In the genomic region with DNA sequence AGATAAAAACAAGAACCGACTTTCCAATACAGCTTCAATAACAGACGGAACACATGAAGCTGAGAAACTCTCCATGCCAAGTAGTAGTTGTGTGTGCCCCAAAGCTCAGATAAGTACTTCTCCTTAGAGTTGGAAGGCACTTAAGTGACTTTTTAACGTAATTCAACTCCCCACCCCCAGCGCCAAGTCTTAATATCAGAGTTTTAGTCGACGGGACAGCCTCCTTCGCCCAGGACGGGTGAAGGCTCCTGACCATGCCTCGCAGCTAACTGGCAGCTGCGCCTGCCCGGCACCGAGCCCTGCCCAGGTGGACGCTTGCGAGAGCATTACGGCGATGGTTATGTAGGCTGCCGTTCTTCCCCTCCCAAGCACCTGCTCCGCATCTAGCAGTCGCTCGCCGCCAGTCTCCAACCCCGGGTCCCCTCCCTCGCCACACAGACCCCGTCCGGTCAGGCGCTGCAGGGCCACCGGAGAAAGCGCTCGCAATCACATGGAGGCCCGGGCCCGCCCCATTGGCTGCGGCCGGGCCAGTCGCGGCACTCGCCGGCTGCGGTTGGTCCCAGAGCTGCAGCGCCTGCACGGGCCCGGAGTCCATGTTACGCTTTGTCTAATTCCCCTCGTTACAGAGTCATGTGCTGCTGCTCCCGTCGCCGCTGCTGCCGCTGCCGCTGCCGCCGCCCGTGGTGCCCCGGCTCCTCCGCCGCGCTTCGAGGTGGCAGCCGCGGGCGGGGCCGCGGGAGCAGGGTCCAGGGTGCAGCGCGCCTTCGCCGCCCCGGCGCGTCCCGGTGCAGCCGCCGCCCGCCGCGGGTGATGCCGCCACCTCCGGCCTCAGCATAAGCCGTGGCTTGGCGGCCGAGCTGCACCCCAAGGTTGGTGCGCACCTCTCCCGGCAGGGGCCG, we compare ENCODE assay signal across 1 cellular context.
TF ChIP-seq lines count a peak whose summit lies in the region.

A gene (plus strand): TSS at position 610 of the 899 bp plus-strand sequence. CDS start 112,037 bp downstream, outside the sequence.

TF ChIP-seq in K562, 482 proteins besides CTCF, POLR2A, EP300 and RAD21 (continued from another document and continues in another):
- TF ChIP-seq, protein P1, sequence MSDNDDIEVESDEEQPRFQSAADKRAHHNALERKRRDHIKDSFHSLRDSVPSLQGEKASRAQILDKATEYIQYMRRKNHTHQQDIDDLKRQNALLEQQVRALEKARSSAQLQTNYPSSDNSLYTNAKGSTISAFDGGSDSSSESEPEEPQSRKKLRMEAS (CRISPR knock-in tag; IDR thresholded peaks at IDR 0.05), result peak; percentile 85
- TF ChIP-seq, protein P2, sequence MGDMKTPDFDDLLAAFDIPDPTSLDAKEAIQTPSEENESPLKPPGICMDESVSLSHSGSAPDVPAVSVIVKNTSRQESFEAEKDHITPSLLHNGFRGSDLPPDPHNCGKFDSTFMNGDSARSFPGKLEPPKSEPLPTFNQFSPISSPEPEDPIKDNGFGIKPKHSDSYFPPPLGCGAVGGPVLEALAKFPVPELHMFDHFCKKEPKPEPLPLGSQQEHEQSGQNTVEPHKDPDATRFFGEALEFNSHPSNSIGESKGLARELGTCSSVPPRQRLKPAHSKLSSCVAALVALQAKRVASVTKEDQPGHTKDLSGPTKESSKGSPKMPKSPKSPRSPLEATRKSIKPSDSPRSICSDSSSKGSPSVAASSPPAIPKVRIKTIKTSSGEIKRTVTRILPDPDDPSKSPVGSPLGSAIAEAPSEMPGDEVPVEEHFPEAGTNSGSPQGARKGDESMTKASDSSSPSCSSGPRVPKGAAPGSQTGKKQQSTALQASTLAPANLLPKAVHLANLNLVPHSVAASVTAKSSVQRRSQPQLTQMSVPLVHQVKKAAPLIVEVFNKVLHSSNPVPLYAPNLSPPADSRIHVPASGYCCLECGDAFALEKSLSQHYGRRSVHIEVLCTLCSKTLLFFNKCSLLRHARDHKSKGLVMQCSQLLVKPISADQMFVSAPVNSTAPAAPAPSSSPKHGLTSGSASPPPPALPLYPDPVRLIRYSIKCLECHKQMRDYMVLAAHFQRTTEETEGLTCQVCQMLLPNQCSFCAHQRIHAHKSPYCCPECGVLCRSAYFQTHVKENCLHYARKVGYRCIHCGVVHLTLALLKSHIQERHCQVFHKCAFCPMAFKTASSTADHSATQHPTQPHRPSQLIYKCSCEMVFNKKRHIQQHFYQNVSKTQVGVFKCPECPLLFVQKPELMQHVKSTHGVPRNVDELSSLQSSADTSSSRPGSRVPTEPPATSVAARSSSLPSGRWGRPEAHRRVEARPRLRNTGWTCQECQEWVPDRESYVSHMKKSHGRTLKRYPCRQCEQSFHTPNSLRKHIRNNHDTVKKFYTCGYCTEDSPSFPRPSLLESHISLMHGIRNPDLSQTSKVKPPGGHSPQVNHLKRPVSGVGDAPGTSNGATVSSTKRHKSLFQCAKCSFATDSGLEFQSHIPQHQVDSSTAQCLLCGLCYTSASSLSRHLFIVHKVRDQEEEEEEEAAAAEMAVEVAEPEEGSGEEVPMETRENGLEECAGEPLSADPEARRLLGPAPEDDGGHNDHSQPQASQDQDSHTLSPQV (IDR thresholded peaks at IDR 0.05), result peak; percentile 79
- TF ChIP-seq ZNF785 (CRISPR knock-in tag; IDR thresholded peaks at IDR 0.05) (no peak), CBX3 (IDR thresholded peaks at IDR 0.05; ENCODE audit: borderline replicate concordance in 1 of 2, low read length in 2 of 2) (peak in 1 of 2 experiments; percentile 72; a peak in 1 of 3 replicates), ZBTB7A (IDR thresholded peaks at IDR 0.05; ENCODE audit: borderline replicate concordance, control insufficient read depth, low read depth, low read length) (peak; percentile 75; the same call in 1 of the 2 replicates), ZFX (CRISPR knock-in tag; IDR thresholded peaks at IDR 0.05) (peak; percentile 68), FIP1L1 (IDR thresholded peaks at IDR 0.05; ENCODE audit: low read depth, low read length, poor library complexity, severe bottlenecking) (no peak), SIN3B (IDR thresholded peaks at IDR 0.05; ENCODE audit: low read depth) (peak; percentile 59), RAD51 (IDR thresholded peaks at IDR 0.05; ENCODE audit: borderline replicate concordance, low read depth) (peak; percentile 90), CHD1 (IDR thresholded peaks at IDR 0.05; ENCODE audit: low read length) (peak; percentile 93), ATF7 (IDR thresholded peaks at IDR 0.05) (peak; percentile 17; the same call in 1 of the 2 replicates), ZNF76 (CRISPR knock-in tag; IDR thresholded peaks at IDR 0.05; ENCODE audit: borderline replicate concordance) (no peak), C11orf30 (IDR thresholded peaks at IDR 0.05; ENCODE audit: low read depth) (peak; percentile 24; the same call in 1 of the 2 replicates), GATAD2B (IDR thresholded peaks at IDR 0.05; ENCODE audit: borderline replicate concordance) (peak; percentile 73), PHF8 (IDR thresholded peaks at IDR 0.05; ENCODE audit: borderline replicate concordance, low read length) (peak; percentile 51; the same call in 1 of the 2 replicates), GTF2E2 (tag; IDR thresholded peaks at IDR 0.05) (peak; percentile 70), KHSRP (IDR thresholded peaks at IDR 0.05) (no peak), RNF2 (IDR thresholded peaks at IDR 0.05) (0 out of 2 replicates have a peak, but pooled peaks have one; percentile 36), RBM25 (IDR thresholded peaks at IDR 0.05; ENCODE audit: low read depth, low read length, severe bottlenecking) (peak; percentile 85), SOX6 (IDR thresholded peaks at IDR 0.05) (peak; percentile 49; the same call in 1 of the 2 replicates), HDAC1 (IDR thresholded peaks at IDR 0.05) (peak in 1 of 2 experiments; percentile 42; a peak in 1 of 4 replicates), CXXC5 (CRISPR knock-in tag; IDR thresholded peaks at IDR 0.05) (peak; percentile 65), PHF20 (IDR thresholded peaks at IDR 0.05; ENCODE audit: partially characterized antibody) (peak; percentile 29)
- TF ChIP-seq, protein P3, sequence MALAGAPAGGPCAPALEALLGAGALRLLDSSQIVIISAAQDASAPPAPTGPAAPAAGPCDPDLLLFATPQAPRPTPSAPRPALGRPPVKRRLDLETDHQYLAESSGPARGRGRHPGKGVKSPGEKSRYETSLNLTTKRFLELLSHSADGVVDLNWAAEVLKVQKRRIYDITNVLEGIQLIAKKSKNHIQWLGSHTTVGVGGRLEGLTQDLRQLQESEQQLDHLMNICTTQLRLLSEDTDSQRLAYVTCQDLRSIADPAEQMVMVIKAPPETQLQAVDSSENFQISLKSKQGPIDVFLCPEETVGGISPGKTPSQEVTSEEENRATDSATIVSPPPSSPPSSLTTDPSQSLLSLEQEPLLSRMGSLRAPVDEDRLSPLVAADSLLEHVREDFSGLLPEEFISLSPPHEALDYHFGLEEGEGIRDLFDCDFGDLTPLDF (CRISPR knock-in tag; IDR thresholded peaks at IDR 0.05), result peak; percentile 73; the same call in 1 of the 2 replicates
- TF ChIP-seq, protein P4, sequence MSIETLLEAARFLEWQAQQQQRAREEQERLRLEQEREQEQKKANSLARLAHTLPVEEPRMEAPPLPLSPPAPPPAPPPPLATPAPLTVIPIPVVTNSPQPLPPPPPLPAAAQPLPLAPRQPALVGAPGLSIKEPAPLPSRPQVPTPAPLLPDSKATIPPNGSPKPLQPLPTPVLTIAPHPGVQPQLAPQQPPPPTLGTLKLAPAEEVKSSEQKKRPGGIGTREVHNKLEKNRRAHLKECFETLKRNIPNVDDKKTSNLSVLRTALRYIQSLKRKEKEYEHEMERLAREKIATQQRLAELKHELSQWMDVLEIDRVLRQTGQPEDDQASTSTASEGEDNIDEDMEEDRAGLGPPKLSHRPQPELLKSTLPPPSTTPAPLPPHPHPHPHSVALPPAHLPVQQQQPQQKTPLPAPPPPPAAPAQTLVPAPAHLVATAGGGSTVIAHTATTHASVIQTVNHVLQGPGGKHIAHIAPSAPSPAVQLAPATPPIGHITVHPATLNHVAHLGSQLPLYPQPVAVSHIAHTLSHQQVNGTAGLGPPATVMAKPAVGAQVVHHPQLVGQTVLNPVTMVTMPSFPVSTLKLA (conservative IDR thresholded peaks at IDR 0.05), result peak; percentile 54 to 80; a peak in 3 of 4 replicates
- TF ChIP-seq, protein P5, sequence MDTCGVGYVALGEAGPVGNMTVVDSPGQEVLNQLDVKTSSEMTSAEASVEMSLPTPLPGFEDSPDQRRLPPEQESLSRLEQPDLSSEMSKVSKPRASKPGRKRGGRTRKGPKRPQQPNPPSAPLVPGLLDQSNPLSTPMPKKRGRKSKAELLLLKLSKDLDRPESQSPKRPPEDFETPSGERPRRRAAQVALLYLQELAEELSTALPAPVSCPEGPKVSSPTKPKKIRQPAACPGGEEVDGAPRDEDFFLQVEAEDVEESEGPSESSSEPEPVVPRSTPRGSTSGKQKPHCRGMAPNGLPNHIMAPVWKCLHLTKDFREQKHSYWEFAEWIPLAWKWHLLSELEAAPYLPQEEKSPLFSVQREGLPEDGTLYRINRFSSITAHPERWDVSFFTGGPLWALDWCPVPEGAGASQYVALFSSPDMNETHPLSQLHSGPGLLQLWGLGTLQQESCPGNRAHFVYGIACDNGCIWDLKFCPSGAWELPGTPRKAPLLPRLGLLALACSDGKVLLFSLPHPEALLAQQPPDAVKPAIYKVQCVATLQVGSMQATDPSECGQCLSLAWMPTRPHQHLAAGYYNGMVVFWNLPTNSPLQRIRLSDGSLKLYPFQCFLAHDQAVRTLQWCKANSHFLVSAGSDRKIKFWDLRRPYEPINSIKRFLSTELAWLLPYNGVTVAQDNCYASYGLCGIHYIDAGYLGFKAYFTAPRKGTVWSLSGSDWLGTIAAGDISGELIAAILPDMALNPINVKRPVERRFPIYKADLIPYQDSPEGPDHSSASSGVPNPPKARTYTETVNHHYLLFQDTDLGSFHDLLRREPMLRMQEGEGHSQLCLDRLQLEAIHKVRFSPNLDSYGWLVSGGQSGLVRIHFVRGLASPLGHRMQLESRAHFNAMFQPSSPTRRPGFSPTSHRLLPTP (IDR thresholded peaks at IDR 0.05; ENCODE audit: borderline replicate concordance, extremely low read depth, insufficient read length), result no peak
- TF ChIP-seq, protein P6, sequence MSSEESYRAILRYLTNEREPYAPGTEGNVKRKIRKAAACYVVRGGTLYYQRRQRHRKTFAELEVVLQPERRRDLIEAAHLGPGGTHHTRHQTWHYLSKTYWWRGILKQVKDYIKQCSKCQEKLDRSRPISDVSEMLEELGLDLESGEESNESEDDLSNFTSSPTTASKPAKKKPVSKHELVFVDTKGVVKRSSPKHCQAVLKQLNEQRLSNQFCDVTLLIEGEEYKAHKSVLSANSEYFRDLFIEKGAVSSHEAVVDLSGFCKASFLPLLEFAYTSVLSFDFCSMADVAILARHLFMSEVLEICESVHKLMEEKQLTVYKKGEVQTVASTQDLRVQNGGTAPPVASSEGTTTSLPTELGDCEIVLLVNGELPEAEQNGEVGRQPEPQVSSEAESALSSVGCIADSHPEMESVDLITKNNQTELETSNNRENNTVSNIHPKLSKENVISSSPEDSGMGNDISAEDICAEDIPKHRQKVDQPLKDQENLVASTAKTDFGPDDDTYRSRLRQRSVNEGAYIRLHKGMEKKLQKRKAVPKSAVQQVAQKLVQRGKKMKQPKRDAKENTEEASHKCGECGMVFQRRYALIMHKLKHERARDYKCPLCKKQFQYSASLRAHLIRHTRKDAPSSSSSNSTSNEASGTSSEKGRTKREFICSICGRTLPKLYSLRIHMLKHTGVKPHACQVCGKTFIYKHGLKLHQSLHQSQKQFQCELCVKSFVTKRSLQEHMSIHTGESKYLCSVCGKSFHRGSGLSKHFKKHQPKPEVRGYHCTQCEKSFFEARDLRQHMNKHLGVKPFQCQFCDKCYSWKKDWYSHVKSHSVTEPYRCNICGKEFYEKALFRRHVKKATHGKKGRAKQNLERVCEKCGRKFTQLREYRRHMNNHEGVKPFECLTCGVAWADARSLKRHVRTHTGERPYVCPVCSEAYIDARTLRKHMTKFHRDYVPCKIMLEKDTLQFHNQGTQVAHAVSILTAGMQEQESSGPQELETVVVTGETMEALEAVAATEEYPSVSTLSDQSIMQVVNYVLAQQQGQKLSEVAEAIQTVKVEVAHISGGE (CRISPR knock-in tag; IDR thresholded peaks at IDR 0.05), result peak in 1 of 3 experiments; percentile 60; a peak in 1 of 6 replicates
- TF ChIP-seq, protein P7, sequence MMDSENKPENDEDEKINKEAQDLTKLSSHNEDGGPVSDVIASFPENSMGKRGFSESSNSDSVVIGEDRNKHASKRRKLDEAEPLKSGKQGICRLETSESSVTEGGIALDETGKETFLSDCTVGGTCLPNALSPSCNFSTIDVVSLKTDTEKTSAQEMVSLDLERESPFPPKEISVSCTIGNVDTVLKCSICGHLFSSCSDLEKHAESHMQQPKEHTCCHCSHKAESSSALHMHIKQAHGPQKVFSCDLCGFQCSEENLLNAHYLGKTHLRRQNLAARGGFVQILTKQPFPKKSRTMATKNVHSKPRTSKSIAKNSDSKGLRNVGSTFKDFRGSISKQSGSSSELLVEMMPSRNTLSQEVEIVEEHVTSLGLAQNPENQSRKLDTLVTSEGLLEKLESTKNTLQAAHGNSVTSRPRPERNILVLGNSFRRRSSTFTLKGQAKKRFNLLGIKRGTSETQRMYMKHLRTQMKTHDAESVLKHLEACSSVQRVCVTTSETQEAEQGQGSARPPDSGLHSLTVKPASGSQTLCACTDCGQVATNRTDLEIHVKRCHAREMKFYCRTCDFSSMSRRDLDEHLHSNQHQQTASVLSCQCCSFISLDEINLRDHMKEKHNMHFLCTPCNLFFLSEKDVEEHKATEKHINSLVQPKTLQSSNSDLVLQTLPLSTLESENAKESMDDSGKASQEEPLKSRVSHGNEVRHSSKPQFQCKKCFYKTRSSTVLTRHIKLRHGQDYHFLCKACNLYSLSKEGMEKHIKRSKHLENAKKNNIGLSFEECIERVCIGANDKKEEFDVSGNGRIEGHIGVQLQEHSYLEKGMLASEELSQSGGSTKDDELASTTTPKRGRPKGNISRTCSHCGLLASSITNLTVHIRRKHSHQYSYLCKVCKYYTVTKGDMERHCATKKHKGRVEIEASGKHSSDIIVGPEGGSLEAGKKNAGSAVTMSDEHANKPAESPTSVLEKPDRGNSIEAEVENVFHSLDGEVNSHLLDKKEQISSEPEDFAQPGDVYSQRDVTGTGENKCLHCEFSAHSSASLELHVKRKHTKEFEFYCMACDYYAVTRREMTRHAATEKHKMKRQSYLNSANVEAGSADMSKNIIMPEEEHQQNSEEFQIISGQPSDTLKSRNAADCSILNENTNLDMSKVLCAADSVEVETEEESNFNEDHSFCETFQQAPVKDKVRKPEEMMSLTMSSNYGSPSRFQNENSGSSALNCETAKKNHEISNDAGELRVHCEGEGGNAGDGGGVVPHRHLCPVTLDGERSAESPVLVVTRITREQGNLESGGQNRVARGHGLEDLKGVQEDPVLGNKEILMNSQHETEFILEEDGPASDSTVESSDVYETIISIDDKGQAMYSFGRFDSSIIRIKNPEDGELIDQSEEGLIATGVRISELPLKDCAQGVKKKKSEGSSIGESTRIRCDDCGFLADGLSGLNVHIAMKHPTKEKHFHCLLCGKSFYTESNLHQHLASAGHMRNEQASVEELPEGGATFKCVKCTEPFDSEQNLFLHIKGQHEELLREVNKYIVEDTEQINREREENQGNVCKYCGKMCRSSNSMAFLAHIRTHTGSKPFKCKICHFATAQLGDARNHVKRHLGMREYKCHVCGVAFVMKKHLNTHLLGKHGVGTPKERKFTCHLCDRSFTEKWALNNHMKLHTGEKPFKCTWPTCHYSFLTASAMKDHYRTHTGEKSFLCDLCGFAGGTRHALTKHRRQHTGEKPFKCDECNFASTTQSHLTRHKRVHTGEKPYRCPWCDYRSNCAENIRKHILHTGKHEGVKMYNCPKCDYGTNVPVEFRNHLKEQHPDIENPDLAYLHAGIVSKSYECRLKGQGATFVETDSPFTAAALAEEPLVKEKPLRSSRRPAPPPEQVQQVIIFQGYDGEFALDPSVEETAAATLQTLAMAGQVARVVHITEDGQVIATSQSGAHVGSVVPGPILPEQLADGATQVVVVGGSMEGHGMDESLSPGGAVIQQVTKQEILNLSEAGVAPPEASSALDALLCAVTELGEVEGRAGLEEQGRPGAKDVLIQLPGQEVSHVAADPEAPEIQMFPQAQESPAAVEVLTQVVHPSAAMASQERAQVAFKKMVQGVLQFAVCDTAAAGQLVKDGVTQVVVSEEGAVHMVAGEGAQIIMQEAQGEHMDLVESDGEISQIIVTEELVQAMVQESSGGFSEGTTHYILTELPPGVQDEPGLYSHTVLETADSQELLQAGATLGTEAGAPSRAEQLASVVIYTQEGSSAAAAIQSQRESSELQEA (IDR thresholded peaks at IDR 0.05; ENCODE audit: low read depth), result 0 out of 2 replicates have a peak, but pooled peaks have one; percentile 12
